1 cellular context compared by ENCODE assay signal in genomic region chr7:69367785-69368184, GRCh38.
A peak's percentile ranks its signal among the peaks of the same experiment; 100 is the strongest.
TF ChIP-seq lines count a peak whose summit lies in the region.

No MANE protein-coding gene starts in this region.

TF ChIP-seq in SK-N-SH, 30 proteins besides CTCF, POLR2A, EP300 and RAD21 (continued from another document):
- TF ChIP-seq, protein P1, sequence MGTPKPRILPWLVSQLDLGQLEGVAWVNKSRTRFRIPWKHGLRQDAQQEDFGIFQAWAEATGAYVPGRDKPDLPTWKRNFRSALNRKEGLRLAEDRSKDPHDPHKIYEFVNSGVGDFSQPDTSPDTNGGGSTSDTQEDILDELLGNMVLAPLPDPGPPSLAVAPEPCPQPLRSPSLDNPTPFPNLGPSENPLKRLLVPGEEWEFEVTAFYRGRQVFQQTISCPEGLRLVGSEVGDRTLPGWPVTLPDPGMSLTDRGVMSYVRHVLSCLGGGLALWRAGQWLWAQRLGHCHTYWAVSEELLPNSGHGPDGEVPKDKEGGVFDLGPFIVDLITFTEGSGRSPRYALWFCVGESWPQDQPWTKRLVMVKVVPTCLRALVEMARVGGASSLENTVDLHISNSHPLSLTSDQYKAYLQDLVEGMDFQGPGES (IDR thresholded peaks at IDR 0.05; ENCODE audit: low read depth, low read length) = no peak
- TF ChIP-seq FOXJ3 (CRISPR knock-in tag; IDR thresholded peaks at IDR 0.05) (no peak), RFX5 (IDR thresholded peaks at IDR 0.05; ENCODE audit: low read length) (no peak), EZH2phosphoT487 (IDR thresholded peaks at IDR 0.05; ENCODE audit: borderline replicate concordance, low read depth) (no peak), FOXM1 (IDR thresholded peaks at IDR 0.05; ENCODE audit: low read depth) (no peak), TCF12 (IDR thresholded peaks at IDR 0.05) (peak; percentile 71), FOSL2 (IDR thresholded peaks at IDR 0.05; ENCODE audit: borderline replicate concordance, low read depth) (peak; percentile 47; the same call in 1 of the 2 replicates), TEAD4 (IDR thresholded peaks at IDR 0.05; ENCODE audit: borderline replicate concordance, insufficient read depth) (no peak), RCOR1 (IDR thresholded peaks at IDR 0.05; ENCODE audit: low read length) (no peak), JUND (IDR thresholded peaks at IDR 0.05) (peak; percentile 41), ELF1 (IDR thresholded peaks at IDR 0.05) (no peak)
- TF ChIP-seq, protein P2, sequence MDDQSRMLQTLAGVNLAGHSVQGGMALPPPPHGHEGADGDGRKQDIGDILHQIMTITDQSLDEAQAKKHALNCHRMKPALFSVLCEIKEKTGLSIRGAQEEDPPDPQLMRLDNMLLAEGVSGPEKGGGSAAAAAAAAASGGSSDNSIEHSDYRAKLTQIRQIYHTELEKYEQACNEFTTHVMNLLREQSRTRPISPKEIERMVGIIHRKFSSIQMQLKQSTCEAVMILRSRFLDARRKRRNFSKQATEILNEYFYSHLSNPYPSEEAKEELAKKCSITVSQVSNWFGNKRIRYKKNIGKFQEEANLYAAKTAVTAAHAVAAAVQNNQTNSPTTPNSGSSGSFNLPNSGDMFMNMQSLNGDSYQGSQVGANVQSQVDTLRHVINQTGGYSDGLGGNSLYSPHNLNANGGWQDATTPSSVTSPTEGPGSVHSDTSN (IDR thresholded peaks at IDR 0.05) = peak; percentile 83
